In the genomic region with DNA sequence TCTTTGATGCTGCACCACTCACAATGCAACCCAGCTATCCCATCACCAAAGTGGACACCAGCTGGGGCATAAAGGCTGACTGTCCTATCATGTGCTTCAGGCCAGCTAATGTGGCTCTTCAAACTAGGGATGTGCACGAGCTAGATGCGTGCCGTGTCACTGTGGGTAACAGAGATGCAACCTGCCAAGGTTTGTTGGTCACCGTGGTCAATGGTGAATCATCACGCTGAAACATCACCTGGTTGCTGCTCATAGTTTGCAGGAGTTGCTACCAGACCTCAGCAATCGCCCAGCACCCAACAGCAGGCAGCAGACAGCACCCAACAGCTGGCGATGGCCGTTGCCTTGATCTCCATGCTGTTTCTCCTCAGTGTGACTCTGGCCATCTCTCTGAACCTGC, we compare ENCODE assay signal across 1 cellular context.
TF ChIP-seq lines count a peak whose summit lies in the region.

No MANE protein-coding gene starts in this region.

TF ChIP-seq in K562, 482 proteins besides CTCF, POLR2A, EP300 and RAD21:
- TF ChIP-seq CBFB (CRISPR knock-in tag; IDR thresholded peaks at IDR 0.05), result 0 out of 2 replicates have a peak, but pooled peaks have one; percentile 37
- TF ChIP-seq GTF2B (IDR thresholded peaks at IDR 0.05; ENCODE audit: extremely low read depth, insufficient read length), result no peak
